Comparison of ENCODE assay signal across 8 cellular contexts in genomic region chr12:92141585-92142244, GRCh38. TPM values are rescaled to one million over a fixed set of nuclear protein-coding genes. Genes with fewer than 3 reads are reported as not detected.
DNase-seq lines count a peak whose midpoint lies in the region; ATAC-seq, FAIRE-seq and TF ChIP-seq lines count a peak whose summit lies in the region.

No MANE protein-coding gene starts in this region.

- no peak overlapping the region for H2AFZ ChIP-seq in GM12878 (ENCODE audit: control insufficient read depth, low read depth, low read length)

- no peak for TF ChIP-seq RAD21 in GM12878 (IDR thresholded peaks at IDR 0.05; ENCODE audit: insufficient read depth, low read depth, low read length)

- DNase-seq in AG04449 (ENCODE audit: low read depth, low spot score) = no peak
- DNase-seq in HAP-1 (ENCODE audit: low spot score in 2 of 2) = no peak
- no peak for DNase-seq in GM12878 (ENCODE audit: low read depth, low spot score)
- no peak for DNase-seq in NCI-H187 treated with DMSO at 0.1 percent for 48 hours (lab: John Stamatoyannopoulos, UW)
- no peak for DNase-seq in KBM-7
- DNase-seq in glomerular visceral epithelial cell (ENCODE audit: extremely low spot score) = no peak

- H3K4me3 ChIP-seq in AG04449 (ENCODE audit: low read depth, low read length) (peak overlapping the region; percentile 95), HAP-1 (peak overlapping the region; percentile 14), GM12878 (peak overlapping the region; percentile 89), mesodermal cell (ENCODE audit: extremely low read depth, insufficient read depth, low read length, poor library complexity, severe bottlenecking) (peak overlapping the region; percentile 96)

- 0% methylated on average over 5 of the region's 5 CpGs for WGBS in GM12878 (ENCODE audit: insufficient coverage, insufficient replicate concordance, low lambda C conversion rate, missing lambda C conversion rate)
- no CpG with 5 or more reads among the region's 5 CpGs for WGBS in mesodermal cell (ENCODE audit: insufficient coverage in 2 of 2), 2 experiments

- SMC1A ChIA-PET in GM12878 (lab: Charles Lee; ENCODE audit: uncharacterized antibody, unreplicated experiment) = interaction anchor here (0.6 to 7.5 kb wide), 22 partner anchors 7 to 872 kb away, joined by 3 to 98 read pairs (median 4); no protein-coding TSS in a partner anchor

- H3K27ac ChIP-seq in GM12878 (ENCODE audit: control insufficient read depth, insufficient read depth) (peak overlapping the region; percentile 85), mesodermal cell (ENCODE audit: low read depth, low read length, severe bottlenecking) (no peak overlapping the region)

- RAD21 ChIA-PET in GM12878 (lab: Charles Lee; ENCODE audit: unreplicated experiment) = interaction anchor here (0.6 to 9.9 kb wide), 25 partner anchors 8 to 428 kb away, joined by 3 to 167 read pairs (median 5); no protein-coding TSS in a partner anchor

- in situ Hi-C loops in HAP-1 (cut with MboI; ENCODE audit: low sequenced_read_pairs) = no loop called here
- in situ Hi-C loops in GM12878 (cut with MboI) = loop anchor here (25.0 kb wide), 1 partner anchor 554 kb away; no protein-coding TSS in a partner anchor
- in situ Hi-C loops in KBM-7 (cut with MboI; ENCODE audit: low pct_unique_long_range_greater_than_20kb, low sequenced_read_pairs) = no loop called here

- H4K20me1 ChIP-seq in GM12878 (ENCODE audit: control insufficient read depth, insufficient read depth) = 0 out of 2 replicates have a peak, but pooled peaks cover 2% of the 10 kb centered on the region

- TF ChIP-seq POLR2A in GM12878 (IDR thresholded peaks at IDR 0.05; ENCODE audit: low read depth, low read length) = no peak

- peak overlapping the region; percentile 65 for H3K4me2 ChIP-seq in GM12878 (ENCODE audit: control insufficient read depth, insufficient read depth)

- peaks cover 66% of the 10 kb centered on the region for H3K4me1 ChIP-seq in HAP-1
- no peaks in the 10 kb centered on the region for H3K4me1 ChIP-seq in GM12878 (ENCODE audit: control insufficient read depth, insufficient read depth, low read length)
- H3K4me1 ChIP-seq in mesodermal cell (ENCODE audit: control insufficient read depth, insufficient read depth, low read length, poor library complexity, severe bottlenecking) = peaks cover 18% of the 10 kb centered on the region

- peak; percentile 41 for FAIRE-seq in GM12878 (lab: Jason Lieb, UNC)

- peaks cover 97% of the 10 kb centered on the region for H3K79me2 ChIP-seq in GM12878 (ENCODE audit: control insufficient read depth, insufficient read depth, low read length)

- H3K9ac ChIP-seq in GM12878 (ENCODE audit: control insufficient read depth, insufficient read depth, low read length) = peak overlapping the region; percentile 96

- H3K27me3 ChIP-seq in HAP-1 (ENCODE audit: low read depth) (no peaks in the 10 kb centered on the region), GM12878 (replicated peaks in 1 of 2; ENCODE audit: control insufficient read depth in 2 of 2, insufficient read depth in 2 of 2, low read length in 1 of 2) (no peaks in the 10 kb centered on the region)

- no peak for ATAC-seq in GM12878
- no peak for ATAC-seq in HG03354 (IDR thresholded peaks at IDR 0.05; ENCODE audit: poor library complexity, severe bottlenecking, unreplicated experiment)

- no peaks in the 10 kb centered on the region for H3K9me3 ChIP-seq in HAP-1
- H3K9me3 ChIP-seq in GM12878 (replicated peaks; ENCODE audit: control insufficient read depth, insufficient read depth, low read length) = no peaks in the 10 kb centered on the region
- H3K9me3 ChIP-seq in mesodermal cell (ENCODE audit: control insufficient read depth, low read length) = no peaks in the 10 kb centered on the region

- intact Hi-C loops in GM12878 (cut with micrococcal nuclease; ENCODE audit: unreplicated experiment) = loop anchor here (5.0 kb wide), 2 partner anchors 511 to 564 kb away; no protein-coding TSS in a partner anchor

- H3K36me3 ChIP-seq in HAP-1 (replicated peaks) = peaks cover 22% of the 10 kb centered on the region
- peaks cover 0 to 15% of the 10 kb centered on the region in 2 experiments; a peak in 2 of 4 replicates for H3K36me3 ChIP-seq in GM12878 (ENCODE audit: control insufficient read depth in 2 of 2, insufficient read depth in 2 of 2, low read length in 1 of 2)
- peaks cover 41% of the 10 kb centered on the region for H3K36me3 ChIP-seq in mesodermal cell (ENCODE audit: control insufficient read depth, insufficient read depth, low read length)

- POLR2A ChIA-PET in AG04449 (lab: Yijun Ruan, JAX) = no interaction called here
- POLR2A ChIA-PET in GM12878 (lab: Charles Lee) = interaction anchor here (0.8 to 1.2 kb wide), 4 partner anchors 8 to 292 kb away, joined by 3 to 5 read pairs (median 4); no protein-coding TSS in a partner anchor

- CTCF ChIA-PET in AG04449 (lab: Yijun Ruan, JAX) (interaction anchor here (0.6 to 1.4 kb wide), 6 partner anchors 9 to 760 kb away, joined by 3 to 13 read pairs (median 4); no protein-coding TSS in a partner anchor), GM12878 (lab: Yijun Ruan, JAX) (interaction anchor here (0.8 to 4.6 kb wide), 5 partner anchors 8 to 330 kb away, joined by 3 to 29 read pairs (median 5); no protein-coding TSS in a partner anchor)

- BruUV-seq in GM12878 (replicated peaks; lab: Mats Ljungman, UMichigan) = no TSS peak

- TF ChIP-seq CTCF in AG04449 (IDR thresholded peaks at IDR 0.05; ENCODE audit: insufficient read depth, low read length, missing control alignments) = no peak
- TF ChIP-seq CTCF in GM12878 (IDR thresholded peaks at IDR 0.05 in 2 of 3, conservative IDR thresholded peaks at IDR 0.05 in 1 of 3; ENCODE audit: control insufficient read depth in 2 of 3, extremely low read depth in 1 of 3, insufficient read depth in 1 of 3, low read depth in 3 of 3, low read length in 3 of 3) = no peak

- TF ChIP-seq EP300 in GM12878 (IDR thresholded peaks at IDR 0.05; ENCODE audit: borderline replicate concordance in 1 of 2, control insufficient read depth in 1 of 2, low read depth in 2 of 2, low read length in 2 of 2) = no peak

TF ChIP-seq in GM12878, 131 proteins besides CTCF, POLR2A, EP300 and RAD21 (continues in another document):
- TF ChIP-seq BMI1 (IDR thresholded peaks at IDR 0.05; ENCODE audit: borderline replicate concordance) (no peak), ETV6 (conservative IDR thresholded peaks at IDR 0.05 in 1 of 2, IDR thresholded peaks at IDR 0.05 in 1 of 2; ENCODE audit: borderline replicate concordance in 1 of 2, low read depth in 1 of 2) (no peak), IRF3 (IDR thresholded peaks at IDR 0.05) (no peak)

RNA-seq across cellular contexts. Expression of gene BTG1, which starts 3.9 kb away (rescaled TPM):
- 121 and 128 TPM in 2 replicates for total RNA-seq in GM12878 (2013; cell fraction: nucleolus; rRNA removed)
- total RNA-seq in GM12878 (2014; rRNA removed) = 27.3 and 27.8 TPM in 2 replicates
- 34.0 and 35.3 TPM in 2 replicates for total RNA-seq in GM12878 (2014; rRNA removed; fragmentation: Illumina TruSeq; extraction: Trizol)
- 186 and 194 TPM in 2 replicates for total RNA-seq in GM12878 (2021)
- polyA plus RNA-seq in GM12878 (2011; ENCODE audit: low read depth) = 72.3 TPM
- 100 and 164 TPM in 2 replicates for polyA plus RNA-seq in GM12878 (2011; rRNA removed)
- 153 and 176 TPM in 2 replicates for polyA plus RNA-seq in GM12878 (2011; cell fraction: cytosol; rRNA removed)
- polyA plus RNA-seq in GM12878 (2011; cell fraction: nucleus; rRNA removed) = 119 and 192 TPM in 2 replicates
- polyA plus RNA-seq in GM12878 (2012) = 131 and 205 TPM in 2 replicates
- 46.4 and 59.9 TPM in 2 replicates for polyA plus RNA-seq in GM12878 (2014; fragmentation: Illumina TruSeq; extraction: Trizol)
- 10 to 100 TPM; 23.7 to 61.5 TPM for polyA plus RNA-seq in GM12878 (2014; fragmentation: Nextera tagmentation; extraction: Ambion mirVana)
- 51.3 and 60.2 TPM in 2 replicates for polyA plus RNA-seq in GM12878 (2014; rRNA removed)
- polyA plus RNA-seq in GM12878 (2016; fragmentation: Nextera tagmentation; extraction: Ambion mirVana) = 100 to 1,000 TPM in 1 of 2 experiments, 10 to 100 TPM in 1; 97.0 to 147 TPM
- 209 and 266 TPM in 2 replicates for polyA minus RNA-seq in GM12878 (2011; rRNA and poly(A)+ RNA removed)
- 81.5 and 90.4 TPM in 2 replicates for polyA minus RNA-seq in GM12878 (2011; cell fraction: cytosol; rRNA and poly(A)+ RNA removed)
- polyA minus RNA-seq in GM12878 (2011; cell fraction: nucleus; rRNA and poly(A)+ RNA removed) = 130 and 142 TPM in 2 replicates
- 57.9 TPM for polyA plus RNA-seq in mesodermal cell (2013, experiment 1 of 2)
- polyA plus RNA-seq in mesodermal cell (2013, experiment 2 of 2) = 48.3 TPM

Comparison
In these comparisons a context has a peak if more than half of its experiments do, and no peak if none do; other contexts are left out.
1. H3K4me3 ChIP-seq: peak in every context shown above with its lines; median percentile 96 in mesodermal cell; 95 in AG04449; 89 in GM12878; 14 in HAP-1.